Comparison of ENCODE assay signal across 22 cellular contexts in the genomic region with DNA sequence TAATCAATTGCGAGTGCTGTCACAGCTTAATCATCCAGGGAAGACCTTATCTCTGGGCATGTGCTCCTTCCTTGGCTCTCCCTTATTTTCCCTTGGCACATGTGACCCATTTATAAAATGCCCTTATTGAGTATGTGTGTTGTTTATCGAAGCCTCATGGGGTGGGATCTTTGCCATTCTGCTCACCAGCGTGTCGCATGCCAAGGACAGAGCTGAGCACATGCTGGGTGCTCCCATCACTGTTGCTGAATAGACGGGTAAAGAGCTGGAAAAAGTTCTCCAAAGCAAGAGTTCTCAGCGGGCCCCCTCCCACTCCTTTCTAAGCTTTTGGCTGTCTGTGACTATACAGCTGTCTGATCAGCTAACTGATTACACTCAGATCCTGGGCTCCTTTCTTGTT.
DNase-seq lines count a peak whose midpoint lies in the region; ATAC-seq and TF ChIP-seq lines count a peak whose summit lies in the region.
"Had no signal": no experiment of that assay in that cellular context is flagged by ENCODE, and none has a peak within 500 bp of the region (broad histone marks: within the 10 kb centered on the region; RNA-seq: fewer than 3 reads in every experiment).

No MANE protein-coding gene starts in this region.

- DNase-seq in mesothelial cell of epicardium (ENCODE audit: low spot score in 2 of 2, unreplicated experiment in 2 of 2), result no peak
- DNase-seq in testis, result peak; percentile 39
- no peak for DNase-seq in stimulated activated CD4-positive, alpha-beta T cell treated with anti-CD3 and anti-CD28 coated beads, Interleukin-4, amount 100 ng/mL, for 1 hour
- no peak for DNase-seq in stimulated activated CD4-positive, alpha-beta T cell treated with anti-CD3 and anti-CD28 coated beads, Interleukin-1b, Interleukin-23, amount 100 ng/mL, for 48 hours
- DNase-seq: activated CD4-positive, alpha-beta T cell treated with anti-CD3 and anti-CD28 coated beads for 4 hours; activated CD8-positive, alpha-beta T cell treated with anti-CD3 and anti-CD28 coated beads, Interleukin-2, amount 10 ng/mL, durations not matched to agents 7 days and 5 days; activated naive CD4-positive, alpha-beta T cell treated with anti-CD3 and anti-CD28 coated beads, Interleukin-2, amount 10 ng/mL, durations not matched to agents 7 days and 5 days; adrenal gland; body of pancreas; EL; left ventricle myocardium inferior; naive thymus-derived CD4-positive, alpha-beta T cell; NCI-H1694 treated with DMSO at 0.1 percent for 48 hours; stimulated activated naive CD8-positive, alpha-beta T cell treated with anti-CD3 and anti-CD28 coated beads, Interleukin-15, amount 100 ng/mL, for 72 hours; T-helper 9 cell; thyroid gland had no signal

- TF ChIP-seq CTCF in mesothelial cell of epicardium (IDR thresholded peaks at IDR 0.05; ENCODE audit: unreplicated experiment), result no peak
- no peak for TF ChIP-seq CTCF in testis (IDR thresholded peaks at IDR 0.05)

- peaks cover 35% of the 10 kb centered on the region for H3K27me3 Mint-ChIP-seq in mesothelial cell of epicardium (ENCODE audit: low read depth)
- H3K27me3 Mint-ChIP-seq: activated naive CD4-positive, alpha-beta T cell treated with anti-CD3 and anti-CD28 coated beads, Interleukin-2, amount 10 ng/mL, durations not matched to agents 7 days and 5 days had no signal

- intact Hi-C loops in testis (cut with DNase I; ENCODE audit: low total_unique reads), result no loop called here

- H3K9me3 ChIP-seq in HUES6 (ENCODE audit: control insufficient read depth, insufficient read depth, low read depth, low read length) (no peaks in the 10 kb centered on the region; the same call in 1 of the 2 replicates), ectodermal cell (ENCODE audit: control insufficient read depth, low read length) (no peaks in the 10 kb centered on the region), testis (no peaks in the 10 kb centered on the region)
- H3K9me3 ChIP-seq: adrenal gland, body of pancreas, ovary, SJCRH30, thyroid gland had no signal

- H3K36me3 Mint-ChIP-seq in mesothelial cell of epicardium, result no peaks in the 10 kb centered on the region
- H3K36me3 Mint-ChIP-seq: activated naive CD4-positive, alpha-beta T cell treated with anti-CD3 and anti-CD28 coated beads, Interleukin-2, amount 10 ng/mL, durations not matched to agents 7 days and 5 days; IgD-negative memory B cell; naive thymus-derived CD4-positive, alpha-beta T cell had no signal

- WGBS in ectodermal cell, 2 experiments, result 12 to 14% methylated on average over 6 of the region's 6 CpGs
- 21 to 34% methylated on average over 6 of the region's 6 CpGs for WGBS in testis, 2 donors

- peaks cover 31% of the 10 kb centered on the region for H3K4me1 Mint-ChIP-seq in mesothelial cell of epicardium
- H3K4me1 Mint-ChIP-seq: activated naive CD4-positive, alpha-beta T cell treated with anti-CD3 and anti-CD28 coated beads, Interleukin-2, amount 10 ng/mL, durations not matched to agents 7 days and 5 days; naive thymus-derived CD4-positive, alpha-beta T cell; stimulated activated naive CD8-positive, alpha-beta T cell treated with anti-CD3 and anti-CD28 coated beads, Interleukin-15, amount 100 ng/mL, for 72 hours had no signal

- no peak for TF ChIP-seq POLR2A in testis (IDR thresholded peaks at IDR 0.05)

- H3K27ac Mint-ChIP-seq in mesothelial cell of epicardium, result peak overlapping the region; percentile 86
- H3K27ac Mint-ChIP-seq: activated CD8-positive, alpha-beta T cell treated with anti-CD3 and anti-CD28 coated beads, Interleukin-2, amount 10 ng/mL, durations not matched to agents 7 days and 5 days; activated naive CD4-positive, alpha-beta T cell treated with anti-CD3 and anti-CD28 coated beads, Interleukin-2, amount 10 ng/mL, durations not matched to agents 7 days and 5 days; IgD-negative memory B cell; naive thymus-derived CD4-positive, alpha-beta T cell; stimulated activated naive CD8-positive, alpha-beta T cell treated with anti-CD3 and anti-CD28 coated beads, Interleukin-15, amount 100 ng/mL, for 72 hours had no signal

- no peak for ATAC-seq in HG02571 (IDR thresholded peaks at IDR 0.05; ENCODE audit: unreplicated experiment)
- ATAC-seq: activated CD8-positive, alpha-beta T cell treated with anti-CD3 and anti-CD28 coated beads, Interleukin-2, amount 10 ng/mL, durations not matched to agents 7 days and 5 days; body of pancreas; naive thymus-derived CD4-positive, alpha-beta T cell; stimulated activated naive CD8-positive, alpha-beta T cell treated with anti-CD3 and anti-CD28 coated beads, Interleukin-15, amount 100 ng/mL, for 72 hours had no signal

- peaks cover 36% of the 10 kb centered on the region for H3K4me1 ChIP-seq in HUES6 (ENCODE audit: control insufficient read depth, insufficient read depth, low read length)
- peaks cover 39% of the 10 kb centered on the region for H3K4me1 ChIP-seq in ectodermal cell (ENCODE audit: control insufficient read depth, insufficient read depth, low read length)
- peaks cover 33% of the 10 kb centered on the region for H3K4me1 ChIP-seq in testis
- H3K4me1 ChIP-seq: SJCRH30, thyroid gland had no signal

- peak overlapping the region; percentile 9 for H3K9ac ChIP-seq in HUES6 (ENCODE audit: low read length)

- no peak overlapping the region for H3K4me3 ChIP-seq in HUES6 (ENCODE audit: low read depth, low read length)
- peak overlapping the region; percentile 11 for H3K4me3 ChIP-seq in ectodermal cell (ENCODE audit: insufficient read depth, low read depth, low read length)
- H3K4me3 ChIP-seq in testis, result no peak overlapping the region
- H3K4me3 ChIP-seq: adrenal gland, body of pancreas, left ventricle myocardium inferior, ovary, SJCRH30, thyroid gland had no signal

- no peaks in the 10 kb centered on the region for H3K9me3 Mint-ChIP-seq in mesothelial cell of epicardium
- H3K9me3 Mint-ChIP-seq: stimulated activated naive CD8-positive, alpha-beta T cell treated with anti-CD3 and anti-CD28 coated beads, Interleukin-15, amount 100 ng/mL, for 72 hours had no signal

- peak overlapping the region; percentile 50 for H3K4me3 Mint-ChIP-seq in mesothelial cell of epicardium
- H3K4me3 Mint-ChIP-seq: activated CD8-positive, alpha-beta T cell treated with anti-CD3 and anti-CD28 coated beads, Interleukin-2, amount 10 ng/mL, durations not matched to agents 7 days and 5 days; activated naive CD4-positive, alpha-beta T cell treated with anti-CD3 and anti-CD28 coated beads, Interleukin-2, amount 10 ng/mL, durations not matched to agents 7 days and 5 days; IgD-negative memory B cell; naive thymus-derived CD4-positive, alpha-beta T cell; stimulated activated naive CD8-positive, alpha-beta T cell treated with anti-CD3 and anti-CD28 coated beads, Interleukin-15, amount 100 ng/mL, for 72 hours had no signal

- H3K36me3 ChIP-seq in HUES6 (ENCODE audit: control insufficient read depth, insufficient read depth, low read length) (no peaks in the 10 kb centered on the region), ectodermal cell (ENCODE audit: control insufficient read depth, insufficient read depth, low read length) (no peaks in the 10 kb centered on the region), testis (ENCODE audit: low read depth, missing control alignments) (no peaks in the 10 kb centered on the region)
- H3K36me3 ChIP-seq: adrenal gland, left ventricle myocardium inferior, ovary, SJCRH30, thyroid gland had no signal

- H3K27me3 ChIP-seq in HUES6 (ENCODE audit: control insufficient read depth, insufficient read depth, low read length), result peaks cover 9% of the 10 kb centered on the region; the same call in 1 of the 2 replicates
- no peaks in the 10 kb centered on the region for H3K27me3 ChIP-seq in ectodermal cell (ENCODE audit: control insufficient read depth, insufficient read depth, low read length, poor library complexity, severe bottlenecking)
- H3K27me3 ChIP-seq in testis, result no peaks in the 10 kb centered on the region
- H3K27me3 ChIP-seq: adrenal gland, body of pancreas, ovary, SJCRH30, thyroid gland had no signal

- H3K27ac ChIP-seq in HUES6 (ENCODE audit: low read depth, low read length) (peak overlapping the region; percentile 7; the same call in 1 of the 2 replicates), ectodermal cell (ENCODE audit: insufficient read depth, low read depth, low read length, poor library complexity, severe bottlenecking) (peak overlapping the region; percentile 87), testis (peak overlapping the region in 1 of 2 donors; percentile 70)
- H3K27ac ChIP-seq: adrenal gland, body of pancreas, left ventricle myocardium inferior, ovary, SJCRH30, thyroid gland had no signal
